17 cellular contexts compared by ENCODE assay signal in the genomic region with DNA sequence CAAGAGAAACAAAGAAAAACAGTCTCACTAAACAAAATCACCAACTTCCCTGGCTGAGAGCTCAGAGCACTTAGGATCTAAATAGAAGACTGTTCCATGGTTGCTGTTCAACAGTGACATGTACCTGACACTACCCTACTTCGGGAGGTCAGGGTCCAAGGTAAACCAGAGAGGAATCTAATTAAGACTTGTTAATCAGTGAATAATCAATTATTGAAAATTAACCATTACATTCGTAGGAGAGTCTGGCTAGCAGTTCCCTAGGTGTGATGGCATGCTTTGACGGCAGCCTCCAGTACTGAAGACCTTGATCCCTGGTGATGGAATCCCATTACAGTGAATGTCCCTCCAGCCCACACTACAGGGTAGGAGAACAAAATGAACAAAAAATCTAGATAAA.
DNase-seq lines count a peak whose midpoint lies in the region; ATAC-seq and TF ChIP-seq lines count a peak whose summit lies in the region.
"Had no signal": no experiment of that assay in that cellular context is flagged by ENCODE, and none has a peak within 500 bp of the region (broad histone marks: within the 10 kb centered on the region; RNA-seq: fewer than 3 reads in every experiment).

No MANE protein-coding gene starts in this region.

- H3K4me3 ChIP-seq in osteoblast (ENCODE audit: insufficient read depth, low read length) (no peak overlapping the region), spleen (no peak overlapping the region), colonic mucosa (no peak overlapping the region)
- H3K4me3 ChIP-seq: BLaER1 treated with 17β-estradiol and CSF1 and Interleukin-3, amounts not matched to agents 10 nM and 100 nM; GM12878 had no signal

- H3K79me2 ChIP-seq in osteoblast (ENCODE audit: insufficient read depth, low read length): no peaks in the 10 kb centered on the region

- H3K4me2 ChIP-seq in osteoblast (ENCODE audit: insufficient read depth, low read length): no peak overlapping the region
- H3K4me2 ChIP-seq: BLaER1 treated with 17β-estradiol and CSF1 and Interleukin-3, amounts not matched to agents 10 nM and 100 nM had no signal

- peaks cover 3% of the 10 kb centered on the region for H3K27me3 Mint-ChIP-seq in brain
- peaks cover 16% of the 10 kb centered on the region for H3K27me3 Mint-ChIP-seq in glutamatergic neuron (ENCODE audit: unreplicated experiment)

- H3K4me1 Mint-ChIP-seq in brain (peaks cover 48% of the 10 kb centered on the region), glutamatergic neuron (ENCODE audit: low read depth, unreplicated experiment) (peaks cover 41% of the 10 kb centered on the region)
- H3K4me1 Mint-ChIP-seq: B cell had no signal

- H3K27ac Mint-ChIP-seq in brain (peak overlapping the region in 4 of 5 experiments; percentile 7 to 71 (median 20)), glutamatergic neuron (ENCODE audit: unreplicated experiment) (peak overlapping the region; percentile 17)
- H3K27ac Mint-ChIP-seq: B cell; CD8-positive, alpha-beta T cell; H9 had no signal

- H3K36me3 Mint-ChIP-seq in brain (no peaks in the 10 kb centered on the region), glutamatergic neuron (ENCODE audit: unreplicated experiment) (peaks cover 5% of the 10 kb centered on the region)
- H3K36me3 Mint-ChIP-seq: CD8-positive, alpha-beta T cell had no signal

- intact Hi-C loops in spleen (cut with DNase I; ENCODE audit: low total_unique reads): no loop called here
- intact Hi-C loops in colonic mucosa (cut with DNase I): no loop called here

- no peaks in the 10 kb centered on the region for H3K27me3 ChIP-seq in osteoblast (ENCODE audit: insufficient read depth, low read length)
- peaks cover 0 to 21% (median 0%) of the 10 kb centered on the region in 7 donors for H3K27me3 ChIP-seq in spleen (replicated peaks in 1 of 7)
- H3K27me3 ChIP-seq in colonic mucosa: no peaks in the 10 kb centered on the region

- H3K4me1 ChIP-seq in osteoblast (ENCODE audit: insufficient read depth, low read length) (no peaks in the 10 kb centered on the region), spleen (peaks cover 9 to 30% (median 20%) of the 10 kb centered on the region in 6 donors), colonic mucosa (peaks cover 12% of the 10 kb centered on the region)

- H3K9me3 ChIP-seq in osteoblast (ENCODE audit: low read depth, low read length) (peaks cover 4% of the 10 kb centered on the region), spleen (peaks cover 0 to 9% (median 0%) of the 10 kb centered on the region in 8 donors), colonic mucosa (no peaks in the 10 kb centered on the region)

- H3K36me3 ChIP-seq in osteoblast (ENCODE audit: insufficient read depth, low read length) (no peaks in the 10 kb centered on the region), spleen (no peaks in the 10 kb centered on the region), colonic mucosa (no peaks in the 10 kb centered on the region)
- H3K36me3 ChIP-seq: BLaER1 treated with 17β-estradiol and CSF1 and Interleukin-3, amounts not matched to agents 10 nM and 100 nM had no signal

- no peak for TF ChIP-seq CTCF in brain (conservative IDR thresholded peaks at IDR 0.05)
- no peak for TF ChIP-seq CTCF in glutamatergic neuron (IDR thresholded peaks at IDR 0.05; ENCODE audit: partially characterized antibody, unreplicated experiment)
- no peak for TF ChIP-seq CTCF in osteoblast (IDR thresholded peaks at IDR 0.05; ENCODE audit: extremely low read depth, low read depth, low read length)
- TF ChIP-seq CTCF in spleen (IDR thresholded peaks at IDR 0.05 in 8 of 11, conservative IDR thresholded peaks at IDR 0.05 in 3 of 11): no peak
- no peak for TF ChIP-seq CTCF in colonic mucosa (IDR thresholded peaks at IDR 0.05)

- H2AFZ ChIP-seq in osteoblast (ENCODE audit: low read length): no peak overlapping the region

- peaks cover 0 to 18% (median 6%) of the 10 kb centered on the region in 5 experiments for H3K9me3 Mint-ChIP-seq in brain
- peaks cover 25% of the 10 kb centered on the region for H3K9me3 Mint-ChIP-seq in glutamatergic neuron (ENCODE audit: unreplicated experiment)

- H3K27ac ChIP-seq in osteoblast (ENCODE audit: low read depth, low read length) (no peak overlapping the region), spleen (no peak overlapping the region), colonic mucosa (no peak overlapping the region)
- H3K27ac ChIP-seq: BLaER1 treated with 17β-estradiol and CSF1 and Interleukin-3, amounts not matched to agents 10 nM and 100 nM had no signal

- H4K20me1 ChIP-seq in osteoblast (ENCODE audit: insufficient read depth, low read length): no peaks in the 10 kb centered on the region
- H4K20me1 ChIP-seq: BLaER1 treated with 17β-estradiol and CSF1 and Interleukin-3, amounts not matched to agents 10 nM and 100 nM had no signal

- ATAC-seq in left lobe of liver: no peak
- ATAC-seq: CD8-positive, alpha-beta T cell; GM12878 had no signal

- 90 to 96% (median 93%) methylated on average over 3 of the region's 3 CpGs for WGBS in spleen, 5 donors

- TF ChIP-seq POLR2A in spleen (IDR thresholded peaks at IDR 0.05): no peak

- H3K4me3 Mint-ChIP-seq in brain (peak overlapping the region in 1 of 5 experiments; percentile 8), glutamatergic neuron (ENCODE audit: unreplicated experiment) (no peak overlapping the region)
- H3K4me3 Mint-ChIP-seq: B cell; CD8-positive, alpha-beta T cell; H9 had no signal

- no peak overlapping the region for H3K9ac ChIP-seq in colonic mucosa (ENCODE audit: low read depth in 2 of 2, low read length in 2 of 2)
- H3K9ac ChIP-seq: BLaER1 treated with 17β-estradiol and CSF1 and Interleukin-3, amounts not matched to agents 10 nM and 100 nM had no signal

- DNase-seq in glutamatergic neuron: no peak
- peak; percentile 81 for DNase-seq in osteoblast (ENCODE audit: insufficient read length, low spot score, missing footprints)
- DNase-seq in spleen: peak; percentile 2
- no peak for DNase-seq in NAMALWA (ENCODE audit: low spot score)
- no peak for DNase-seq in left lobe of liver (ENCODE audit: low spot score)
- no peak for DNase-seq in colonic mucosa
- DNase-seq: CD8-positive, alpha-beta T cell; DMS 273 treated with DMSO at 0.1 percent for 48 hours; DMS53; DND-41; EL; GOT3; H9 had no signal

Comparison
In these comparisons a context has a peak if more than half of its experiments do, and no peak if none do; other contexts are left out.
1. DNase-seq: peak in osteoblast (single experiment) and spleen (single experiment); none in glutamatergic neuron (single experiment), NAMALWA (single experiment), left lobe of liver (single experiment) and colonic mucosa (single experiment).